ENCODE assay signal across 15 cellular contexts in genomic region chr14:22780941-22781605, GRCh38. TPM values are rescaled to one million over a fixed set of nuclear protein-coding genes. Genes with fewer than 3 reads are reported as not detected.
A peak's percentile ranks its signal among the peaks of the same experiment; 100 is the strongest.
DNase-seq lines count a peak whose midpoint lies in the region; ATAC-seq and TF ChIP-seq lines count a peak whose summit lies in the region.
"Had no signal": no experiment of that assay in that cellular context is flagged by ENCODE, and none has a peak within 500 bp of the region (broad histone marks: within the 10 kb centered on the region; RNA-seq: fewer than 3 reads in every experiment).

No MANE protein-coding gene starts in this region.

- H3K27me3 ChIP-seq in body of pancreas: no peaks in the 10 kb centered on the region
- H3K27me3 ChIP-seq: tibial artery had no signal

- ATAC-seq in body of pancreas: peak; percentile 68
- ATAC-seq in GM19467 (IDR thresholded peaks at IDR 0.05; ENCODE audit: unreplicated experiment): no peak
- ATAC-seq in GM18511 (IDR thresholded peaks at IDR 0.05; ENCODE audit: unreplicated experiment): no peak
- ATAC-seq: natural killer cell had no signal

- intact Hi-C loops in body of pancreas (cut with DNase I): no loop called here
- intact Hi-C loops in posterior cingulate gyrus (cut with DNase I): no loop called here

- H3K27ac ChIP-seq in 22Rv1 (peak overlapping the region; percentile 60; the same call in 1 of the 2 replicates), body of pancreas (peak overlapping the region; percentile 35 to 56 (median 46))
- H3K27ac ChIP-seq: tibial artery had no signal

- DNase-seq in LHCN-M2 (ENCODE audit: low read depth) (peak; percentile 71), body of pancreas (peak in 1 of 4 donors; percentile 13), myocyte (ENCODE audit: low read depth) (peak; percentile 94), posterior cingulate gyrus (no peak), mesenteric fat pad (ENCODE audit: low spot score) (no peak)
- DNase-seq: activated CD8-positive, alpha-beta memory T cell treated with anti-CD3 and anti-CD28 coated beads, Interleukin-2, amount 50 U/mL, for 4 hours; CD4-positive, alpha-beta memory T cell; left cardiac atrium; natural killer cell; NCI-H774; stimulated activated CD4-positive, alpha-beta T cell treated with anti-CD3 and anti-CD28 coated beads, Interleukin-2, amount 100 ng/mL, for 48 hours; tibial artery had no signal

- no peak for TF ChIP-seq POLR2A in body of pancreas (IDR thresholded peaks at IDR 0.05)

- peaks cover 19% of the 10 kb centered on the region for H3K4me1 ChIP-seq in body of pancreas
- H3K4me1 ChIP-seq: tibial artery had no signal

- H3K4me3 ChIP-seq in body of pancreas: no peak overlapping the region
- H3K4me3 ChIP-seq: tibial artery had no signal

- no peaks in the 10 kb centered on the region for H3K9me3 ChIP-seq in body of pancreas
- H3K9me3 ChIP-seq: tibial artery had no signal

- TF ChIP-seq CTCF in 22Rv1 (IDR thresholded peaks at IDR 0.05): no peak
- no peak for TF ChIP-seq CTCF in body of pancreas (IDR thresholded peaks at IDR 0.05)

- WGBS in body of pancreas, 2 donors: 83% methylated on average over 5 of the region's 5 CpGs

- H3K36me3 ChIP-seq in body of pancreas (replicated peaks in 1 of 2; ENCODE audit: insufficient read depth in 1 of 2, low read depth in 2 of 2): no peaks in the 10 kb centered on the region
- H3K36me3 ChIP-seq: tibial artery had no signal

RNA-seq across cellular contexts. Expression of gene OXA1L, which starts 14.6 kb away (rescaled TPM):
- 80.6 and 83.2 TPM in 2 replicates for total RNA-seq in LHCN-M2 (2014; rRNA removed)
- 104 TPM for polyA plus RNA-seq in LHCN-M2 (2012)
- 10 to 100 TPM; 73.2 to 83.5 TPM for total RNA-seq in body of pancreas
- 119 and 141 TPM in 2 replicates for total RNA-seq in myocyte
- polyA plus RNA-seq in myocyte (2012): 106 TPM
- 77.7 TPM for total RNA-seq in mesenteric fat pad

RNA-seq across cellular contexts. Expression of gene SLC7A7, which starts 34.2 kb away (rescaled TPM):
- total RNA-seq in LHCN-M2 (2014; rRNA removed) (4.2 and 4.6 TPM in 2 replicates), body of pancreas (10 to 100 TPM in 1 of 2 donors, 1 to 10 TPM in 1; 6.9 to 16.6 TPM), myocyte (63.5 and 76.5 TPM in 2 replicates), mesenteric fat pad (25.5 TPM)
- 2.2 TPM for polyA plus RNA-seq in LHCN-M2 (2012)
- 13.4 TPM for polyA plus RNA-seq in myocyte (2012)

RNA-seq across cellular contexts. Expression of gene MRPL52, which starts 48.6 kb away (rescaled TPM):
- total RNA-seq in LHCN-M2 (2014; rRNA removed): 104 and 188 TPM in 2 replicates
- polyA plus RNA-seq in LHCN-M2 (2012): 193 TPM
- 10 to 100 TPM; 29.3 to 45.1 TPM for total RNA-seq in body of pancreas
- total RNA-seq in myocyte: 21.8 and 167 TPM in 2 replicates
- polyA plus RNA-seq in myocyte (2012): 96.1 TPM
- 54.0 TPM for total RNA-seq in mesenteric fat pad

RNA-seq across cellular contexts. Expression of gene MMP14, which starts 55.3 kb away (rescaled TPM):
- total RNA-seq in LHCN-M2 (2014; rRNA removed) (292 and 331 TPM in 2 replicates), body of pancreas (10 to 100 TPM; 55.3 to 65.3 TPM), myocyte (423 and 532 TPM in 2 replicates), mesenteric fat pad (273 TPM)
- polyA plus RNA-seq in LHCN-M2 (2012): 172 TPM
- polyA plus RNA-seq in myocyte (2012): 543 TPM
- polyA plus RNA-seq: CD4-positive, alpha-beta memory T cell had no signal

Comparison
In these comparisons a context has a peak if more than half of its experiments do, and no peak if none do; other contexts are left out.
1. DNase-seq: peak in LHCN-M2 (single experiment) and myocyte (single experiment); none in posterior cingulate gyrus (0 of 10) and mesenteric fat pad (single experiment).